Comparison of ENCODE assay signal across 14 cellular contexts in the genomic region with DNA sequence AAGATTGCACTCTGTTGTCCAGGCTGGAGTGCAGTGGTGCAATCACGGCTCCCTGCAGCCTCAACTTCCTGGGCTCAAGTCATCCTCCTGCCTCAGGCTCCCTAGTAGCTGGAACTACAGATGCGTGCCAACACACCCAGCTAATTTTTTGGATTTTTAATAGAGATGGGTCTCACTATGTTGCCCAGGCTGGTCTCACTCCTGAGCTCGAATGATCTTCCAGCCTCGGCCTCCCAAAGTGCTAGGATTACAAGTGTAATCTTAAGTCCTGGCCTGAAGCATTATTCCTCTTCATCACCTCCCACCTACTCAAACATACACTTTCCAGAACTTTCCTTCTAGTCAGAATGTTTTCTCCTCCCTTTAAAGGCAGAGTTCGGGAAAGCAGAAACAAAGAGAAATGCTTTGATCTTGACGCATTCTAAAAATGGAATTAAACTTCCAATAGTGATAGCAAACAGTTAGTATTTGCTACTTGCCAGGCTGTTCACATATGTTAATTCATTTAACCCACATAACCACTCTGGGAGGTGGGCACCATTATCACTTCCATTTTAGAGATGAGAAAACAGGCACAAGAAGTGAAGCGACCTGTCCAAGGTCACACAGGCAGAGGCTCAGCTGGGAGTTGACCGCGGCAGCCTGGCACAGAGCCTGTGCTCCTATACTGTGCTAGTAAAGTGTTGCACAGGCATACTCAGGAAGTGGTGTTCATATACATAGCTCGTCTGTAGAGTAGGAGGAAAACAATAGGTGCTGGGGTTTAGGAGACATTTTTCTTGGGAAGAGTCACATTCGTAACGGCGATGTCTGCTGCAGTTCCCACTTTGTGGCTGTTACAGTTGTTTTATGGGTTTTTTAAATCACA. TPM values are rescaled to one million over a fixed set of nuclear protein-coding genes. Genes with fewer than 3 reads are reported as not detected.
DNase-seq lines count a peak whose midpoint lies in the region; ATAC-seq, FAIRE-seq and TF ChIP-seq lines count a peak whose summit lies in the region.
"Had no signal": no experiment of that assay in that cellular context is flagged by ENCODE, and none has a peak within 500 bp of the region (broad histone marks: within the 10 kb centered on the region; RNA-seq: fewer than 3 reads in every experiment).

No MANE protein-coding gene starts in this region.

- CTCF ChIA-PET in PC-3 (lab: Charles Lee), result no interaction called here

- no peak overlapping the region for H3K27ac ChIP-seq in PC-3 (ENCODE audit: low read length)
- peak overlapping the region; percentile 15 for H3K27ac ChIP-seq in colonic mucosa
- H3K27ac ChIP-seq in rectal smooth muscle tissue (ENCODE audit: low read depth, low read length), result peak overlapping the region; percentile 50
- H3K27ac ChIP-seq in WERI-Rb-1, result no peak overlapping the region

- H3K9me2 ChIP-seq in PC-3 (replicated peaks; ENCODE audit: low read length), result no peaks in the 10 kb centered on the region

- no TSS peak for BruUV-seq in PC-3 (replicated peaks; lab: Mats Ljungman, UMichigan)

- H3K27me3 ChIP-seq in PC-3 (ENCODE audit: low read length) (no peaks in the 10 kb centered on the region), colonic mucosa (no peaks in the 10 kb centered on the region), rectal smooth muscle tissue (ENCODE audit: control insufficient read depth, insufficient read depth, low read length) (no peaks in the 10 kb centered on the region), WERI-Rb-1 (ENCODE audit: insufficient read depth, low read depth, severe bottlenecking) (no peaks in the 10 kb centered on the region)
- H3K27me3 ChIP-seq: MG63 had no signal

- peaks cover 5% of the 10 kb centered on the region for H3F3A ChIP-seq in PC-3 (ENCODE audit: low read length, unreplicated experiment)

- H3K9ac ChIP-seq in PC-3 (ENCODE audit: low read length) (no peak overlapping the region), colonic mucosa (ENCODE audit: low read depth in 2 of 2, low read length in 2 of 2) (no peak overlapping the region), rectal smooth muscle tissue (ENCODE audit: low read length) (no peak overlapping the region)

- peak overlapping the region; percentile 60 for H2AFZ ChIP-seq in PC-3 (ENCODE audit: low read length)

- H3K79me2 ChIP-seq in PC-3 (ENCODE audit: low read length), result no peaks in the 10 kb centered on the region

- FAIRE-seq in GM19239 (lab: Jason Lieb, UNC), result peak; percentile 42
- FAIRE-seq: small intestine had no signal

- no peaks in the 10 kb centered on the region for H3K9me3 ChIP-seq in PC-3 (ENCODE audit: low read length)
- no peaks in the 10 kb centered on the region for H3K9me3 ChIP-seq in colonic mucosa
- no peaks in the 10 kb centered on the region for H3K9me3 ChIP-seq in WERI-Rb-1 (ENCODE audit: severe bottlenecking)
- H3K9me3 ChIP-seq: heart left ventricle, MG63 had no signal

- intact Hi-C loops in PC-3 (cut with micrococcal nuclease) (no loop called here), colonic mucosa (cut with DNase I) (no loop called here), head of caudate nucleus (cut with DNase I) (loop anchor here (10.0 kb wide), 1 partner anchor 168 kb away; a partner anchor contains a TSS)

- H4K20me1 ChIP-seq in PC-3 (ENCODE audit: low read length), result no peaks in the 10 kb centered on the region

- H3K4me2 ChIP-seq in PC-3 (ENCODE audit: low read length), result peak overlapping the region; percentile 35

- ATAC-seq in PC-3 (no peak), HG03439 (IDR thresholded peaks at IDR 0.05; ENCODE audit: unreplicated experiment) (no peak)
- ATAC-seq: heart left ventricle had no signal

- POLR2A ChIA-PET in PC-3 (lab: Charles Lee; ENCODE audit: unreplicated experiment), result no interaction called here

- no peak overlapping the region for H3K4me3 ChIP-seq in PC-3 (ENCODE audit: low read length)
- H3K4me3 ChIP-seq in colonic mucosa, result no peak overlapping the region
- H3K4me3 ChIP-seq in rectal smooth muscle tissue (ENCODE audit: low read length), result no peak overlapping the region
- H3K4me3 ChIP-seq in WERI-Rb-1 (ENCODE audit: low read depth, low read length), result no peak overlapping the region
- H3K4me3 ChIP-seq: heart left ventricle, MG63 had no signal

- H3K4me1 ChIP-seq in PC-3 (ENCODE audit: insufficient read depth, low read length), result peaks cover 52% of the 10 kb centered on the region
- peaks cover 25% of the 10 kb centered on the region for H3K4me1 ChIP-seq in colonic mucosa
- H3K4me1 ChIP-seq in rectal smooth muscle tissue (ENCODE audit: control insufficient read depth, insufficient read depth, low read length), result peaks cover 27% of the 10 kb centered on the region

- TF ChIP-seq CTCF in PC-3 (conservative IDR thresholded peaks at IDR 0.05; ENCODE audit: low read depth, low read length) (no peak), colonic mucosa (IDR thresholded peaks at IDR 0.05) (no peak), WERI-Rb-1 (IDR thresholded peaks at IDR 0.05; ENCODE audit: low read depth, low read length) (no peak)

- DNase-seq in GM19239 (ENCODE audit: insufficient read length, low spot score) (no peak), PC-3 (peak; percentile 53), colonic mucosa (peak; percentile 80), WERI-Rb-1 (no peak), head of caudate nucleus (no peak)
- DNase-seq: activated T-cell treated with anti-CD3 and anti-CD28 coated beads, Interleukin-2, amount 50 U/mL, for 48 hours; heart left ventricle; mesenchymal stem cell; MG63; small intestine; stimulated activated CD8-positive, alpha-beta memory T cell treated with anti-CD3 and anti-CD28 coated beads, Interleukin-4, amount 100 ng/mL, for 48 hours had no signal

- no peaks in the 10 kb centered on the region for H3K36me3 ChIP-seq in PC-3 (ENCODE audit: low read depth, low read length)
- H3K36me3 ChIP-seq in colonic mucosa, result no peaks in the 10 kb centered on the region
- H3K36me3 ChIP-seq in rectal smooth muscle tissue (ENCODE audit: control insufficient read depth, insufficient read depth, low read length), result no peaks in the 10 kb centered on the region
- H3K36me3 ChIP-seq in WERI-Rb-1, result no peaks in the 10 kb centered on the region
- H3K36me3 ChIP-seq: heart left ventricle, MG63 had no signal

RNA-seq across cellular contexts. Expression of a gene that starts 24.6 kb away (rescaled TPM):
- total RNA-seq in PC-3 (2014; rRNA removed) (not detected in 2 replicates), colonic mucosa (not detected)
- total RNA-seq: heart left ventricle; T-helper 2 cell treated with Interferon-gamma antibody and Interleukin-4, amounts not matched to agents 100 ng/mL and 5 ng/mL, for 36 hours had no signal

Comparison
In these comparisons a context has a peak if more than half of its experiments do, and no peak if none do; other contexts are left out.
1. DNase-seq: peak in PC-3 (single experiment) and colonic mucosa (single experiment); none in GM19239 (single experiment), WERI-Rb-1 (single experiment) and head of caudate nucleus (0 of 42).
2. H3K27ac ChIP-seq: peak in colonic mucosa (single experiment) and rectal smooth muscle tissue (single experiment); none in PC-3 (single experiment) and WERI-Rb-1 (single experiment).